Comparison of ENCODE assay signal across 26 cellular contexts in genomic region chr12:86837246-86837645, GRCh38.
DNase-seq lines count a peak whose midpoint lies in the region; TF ChIP-seq lines count a peak whose summit lies in the region.
"Had no signal": no experiment of that assay in that cellular context is flagged by ENCODE, and none has a peak within 500 bp of the region (broad histone marks: within the 10 kb centered on the region; RNA-seq: fewer than 3 reads in every experiment).

No MANE protein-coding gene starts in this region.

- no peaks in the 10 kb centered on the region for H3K9me3 Mint-ChIP-seq in chondrocyte (ENCODE audit: low read depth)
- H3K9me3 Mint-ChIP-seq: activated T-helper 1 cell treated with anti-CD3 and anti-CD28 coated beads, Interleukin-12 subunit alpha, Interleukin-12 subunit beta, Interleukin-2, Interleukin-4 antibody, amounts not matched to agents 30 ng/mL and 10 ng/mL and 1 ng/mL, durations not matched to agents 14 hours and 24 hours and 36 hours; type B pancreatic cell had no signal

- no peak overlapping the region for H3K4me3 Mint-ChIP-seq in chondrocyte (ENCODE audit: unreplicated experiment)
- H3K4me3 Mint-ChIP-seq: activated CD8-positive, alpha-beta memory T cell treated with anti-CD3 and anti-CD28 coated beads, Interleukin-2, amount 10 ng/mL, durations not matched to agents 7 days and 5 days; activated naive CD4-positive, alpha-beta T cell treated with anti-CD3 and anti-CD28 coated beads, Interleukin-2, amount 50 U/mL, for 24 hours; activated T-helper 1 cell treated with anti-CD3 and anti-CD28 coated beads, Interleukin-12 subunit alpha, Interleukin-12 subunit beta, Interleukin-2, Interleukin-4 antibody, amounts not matched to agents 30 ng/mL and 10 ng/mL and 1 ng/mL, durations not matched to agents 14 hours and 24 hours and 36 hours; CD8-positive, alpha-beta T cell; central memory CD8-positive, alpha-beta T cell; type B pancreatic cell had no signal

- no peaks in the 10 kb centered on the region for H3K27me3 ChIP-seq in NT2/D1 (ENCODE audit: insufficient read depth, insufficient read length)
- H3K27me3 ChIP-seq: ascending aorta had no signal

- no peaks in the 10 kb centered on the region for H3K9me3 ChIP-seq in NT2/D1 (ENCODE audit: insufficient read depth, low read length)
- H3K9me3 ChIP-seq: ascending aorta had no signal

- DNase-seq in G401 (ENCODE audit: low spot score) (peak; percentile 16), NT2/D1 (ENCODE audit: low read depth, low spot score) (peak; percentile 20), fibroblast of the aortic adventitia (ENCODE audit: low read depth) (peak; percentile 5), middle frontal gyrus (ENCODE audit: extremely low spot score, low spot score) (peak; percentile 2), NCI-H1092 treated with DMSO at 0.1 percent for 48 hours (lab: John Stamatoyannopoulos, UW) (no peak), ureter (ENCODE audit: low spot score) (no peak), hepatic stellate cell (ENCODE audit: low spot score) (no peak), chondrocyte (ENCODE audit: low spot score) (no peak)
- DNase-seq: activated CD4-positive, alpha-beta T cell treated with anti-CD3 and anti-CD28 coated beads, Interleukin-2, amount 50 U/mL, for 1 hour; activated CD8-positive, alpha-beta memory T cell treated with anti-CD3 and anti-CD28 coated beads, Interleukin-2, amount 10 ng/mL, durations not matched to agents 7 days and 5 days; AML-193; CD8-positive, alpha-beta T cell; erythroblast; foreskin fibroblast; GM23248; hippocampal formation; kidney glomerular epithelial cell; NCI-H1694; stimulated activated CD8-positive, alpha-beta memory T cell treated with anti-CD3 and anti-CD28 coated beads, Interleukin-4, amount 100 ng/mL, for 48 hours had no signal

- H3K36me3 Mint-ChIP-seq in chondrocyte (ENCODE audit: low read depth), result no peaks in the 10 kb centered on the region
- H3K36me3 Mint-ChIP-seq: activated CD8-positive, alpha-beta memory T cell treated with anti-CD3 and anti-CD28 coated beads, Interleukin-2, amount 10 ng/mL, durations not matched to agents 7 days and 5 days; activated naive CD4-positive, alpha-beta T cell treated with anti-CD3 and anti-CD28 coated beads, Interleukin-2, amount 50 U/mL, for 24 hours; CD8-positive, alpha-beta T cell; type B pancreatic cell had no signal

- H3K4me1 ChIP-seq in NT2/D1 (ENCODE audit: insufficient read depth, insufficient read length), result no peaks in the 10 kb centered on the region
- H3K4me1 ChIP-seq: ascending aorta had no signal

- in situ Hi-C loops in G401 (cut with HindIII; ENCODE audit: low sequenced_read_pairs), result no loop called here

- H3K4me1 Mint-ChIP-seq in chondrocyte (ENCODE audit: low read depth), result peaks cover 3% of the 10 kb centered on the region
- H3K4me1 Mint-ChIP-seq: activated CD8-positive, alpha-beta memory T cell treated with anti-CD3 and anti-CD28 coated beads, Interleukin-2, amount 10 ng/mL, durations not matched to agents 7 days and 5 days; activated naive CD4-positive, alpha-beta T cell treated with anti-CD3 and anti-CD28 coated beads, Interleukin-2, amount 50 U/mL, for 24 hours; central memory CD8-positive, alpha-beta T cell had no signal

- peaks cover 8% of the 10 kb centered on the region for H3K27me3 Mint-ChIP-seq in chondrocyte (ENCODE audit: low read depth)
- H3K27me3 Mint-ChIP-seq: activated CD8-positive, alpha-beta memory T cell treated with anti-CD3 and anti-CD28 coated beads, Interleukin-2, amount 10 ng/mL, durations not matched to agents 7 days and 5 days; activated naive CD4-positive, alpha-beta T cell treated with anti-CD3 and anti-CD28 coated beads, Interleukin-2, amount 50 U/mL, for 24 hours; central memory CD8-positive, alpha-beta T cell; type B pancreatic cell had no signal

- H3K4me3 ChIP-seq in NT2/D1 (ENCODE audit: insufficient read length, low read depth), result no peak overlapping the region
- H3K4me3 ChIP-seq in fibroblast of the aortic adventitia (ENCODE audit: low read depth, low read length), result no peak overlapping the region
- H3K4me3 ChIP-seq: ascending aorta, GM23248, lung had no signal

- TF ChIP-seq CTCF in fibroblast of the aortic adventitia (IDR thresholded peaks at IDR 0.05; ENCODE audit: insufficient read depth, low read length), result no peak
- TF ChIP-seq CTCF in chondrocyte (IDR thresholded peaks at IDR 0.05), result no peak

- H3K36me3 ChIP-seq in NT2/D1 (ENCODE audit: insufficient read depth, insufficient read length, low read length), result no peaks in the 10 kb centered on the region
- H3K36me3 ChIP-seq: ascending aorta had no signal

- H3K9ac ChIP-seq in NT2/D1 (ENCODE audit: insufficient read length, low read depth), result no peak overlapping the region
- H3K9ac ChIP-seq: GM23248, KMS-11 had no signal

- H3K27ac Mint-ChIP-seq in chondrocyte (ENCODE audit: unreplicated experiment), result no peak overlapping the region
- H3K27ac Mint-ChIP-seq: activated CD8-positive, alpha-beta memory T cell treated with anti-CD3 and anti-CD28 coated beads, Interleukin-2, amount 10 ng/mL, durations not matched to agents 7 days and 5 days; activated naive CD4-positive, alpha-beta T cell treated with anti-CD3 and anti-CD28 coated beads, Interleukin-2, amount 50 U/mL, for 24 hours; activated T-helper 1 cell treated with anti-CD3 and anti-CD28 coated beads, Interleukin-12 subunit alpha, Interleukin-12 subunit beta, Interleukin-2, Interleukin-4 antibody, amounts not matched to agents 30 ng/mL and 10 ng/mL and 1 ng/mL, durations not matched to agents 14 hours and 24 hours and 36 hours; CD8-positive, alpha-beta T cell; type B pancreatic cell had no signal

Comparison
In these comparisons a context has a peak if more than half of its experiments do, and no peak if none do; other contexts are left out.
1. DNase-seq: peak in G401 (single experiment), NT2/D1 (single experiment), fibroblast of the aortic adventitia (single experiment) and middle frontal gyrus (single experiment); none in NCI-H1092 treated with DMSO at 0.1 percent for 48 hours (single experiment), ureter (single experiment), hepatic stellate cell (single experiment) and chondrocyte (single experiment).